12 cellular contexts compared by ENCODE assay signal in the genomic region with DNA sequence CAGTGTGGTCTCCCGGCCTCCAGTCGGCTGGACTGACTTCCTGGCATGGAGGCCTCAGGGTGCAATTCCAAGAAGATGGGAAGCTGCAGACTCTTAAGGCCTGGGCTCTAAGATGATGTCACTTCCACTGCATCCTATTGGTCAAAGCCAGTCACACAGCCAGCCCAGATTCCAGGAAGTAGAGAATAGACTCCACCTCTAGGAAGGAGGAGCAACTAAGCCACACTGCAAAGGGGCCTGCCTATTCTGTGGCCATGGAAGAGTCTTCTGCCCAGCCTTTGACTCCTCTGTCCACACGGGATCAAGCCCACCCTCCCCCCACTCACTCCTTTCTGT.
DNase-seq lines count a peak whose midpoint lies in the region; ATAC-seq and TF ChIP-seq lines count a peak whose summit lies in the region.
"Had no signal": no experiment of that assay in that cellular context is flagged by ENCODE, and none has a peak within 500 bp of the region (broad histone marks: within the 10 kb centered on the region; RNA-seq: fewer than 3 reads in every experiment).

No MANE protein-coding gene starts in this region.

- intact Hi-C loops in sciatic nerve (cut with DNase I) (no loop called here), colonic mucosa (cut with DNase I) (no loop called here)

- H3K4me2 ChIP-seq in hepatocyte: no peak overlapping the region

- H3K4me1 ChIP-seq in hepatocyte (ENCODE audit: insufficient read depth) (peaks cover 52% of the 10 kb centered on the region), colonic mucosa (no peaks in the 10 kb centered on the region)
- H3K4me1 ChIP-seq: parathyroid adenoma had no signal

- no peaks in the 10 kb centered on the region for H3K79me2 ChIP-seq in hepatocyte
- H3K79me2 ChIP-seq: parathyroid adenoma had no signal

- no peak overlapping the region for H2AFZ ChIP-seq in hepatocyte
- H2AFZ ChIP-seq: parathyroid adenoma had no signal

- no peaks in the 10 kb centered on the region for H3K36me3 Mint-ChIP-seq in activated naive CD8-positive, alpha-beta T cell treated with anti-CD3 and anti-CD28 coated beads, Interleukin-2, amount 50 U/mL, for 24 hours (ENCODE audit: low read depth)

- H3K27ac ChIP-seq in hepatocyte (no peak overlapping the region), colonic mucosa (no peak overlapping the region)
- H3K27ac ChIP-seq: parathyroid adenoma had no signal

- H3K36me3 ChIP-seq in hepatocyte (replicated peaks; ENCODE audit: insufficient read depth, low read depth): no peaks in the 10 kb centered on the region
- no peaks in the 10 kb centered on the region for H3K36me3 ChIP-seq in colonic mucosa

- TF ChIP-seq CTCF in hepatocyte (IDR thresholded peaks at IDR 0.05; ENCODE audit: poor library complexity): no peak
- no peak for TF ChIP-seq CTCF in colonic mucosa (IDR thresholded peaks at IDR 0.05)

- no peak overlapping the region for H3K9ac ChIP-seq in colonic mucosa (ENCODE audit: low read depth in 2 of 2, low read length in 2 of 2)
- H3K9ac ChIP-seq: parathyroid adenoma had no signal

- H3K27me3 ChIP-seq in hepatocyte (no peaks in the 10 kb centered on the region), colonic mucosa (no peaks in the 10 kb centered on the region)

- H3K27ac Mint-ChIP-seq in activated naive CD8-positive, alpha-beta T cell treated with anti-CD3 and anti-CD28 coated beads, Interleukin-2, amount 50 U/mL, for 24 hours: no peak overlapping the region
- H3K27ac Mint-ChIP-seq: T-helper 2 cell treated with Interferon-gamma antibody and Interleukin-4, amounts not matched to agents 5 μg/mL and 100 μg/mL, for 36 hours had no signal

- H3K27me3 Mint-ChIP-seq in activated naive CD8-positive, alpha-beta T cell treated with anti-CD3 and anti-CD28 coated beads, Interleukin-2, amount 50 U/mL, for 24 hours: no peaks in the 10 kb centered on the region

- no peaks in the 10 kb centered on the region for H3K9me2 ChIP-seq in hepatocyte (replicated peaks; ENCODE audit: insufficient read depth)

- H3K4me3 Mint-ChIP-seq in activated naive CD8-positive, alpha-beta T cell treated with anti-CD3 and anti-CD28 coated beads, Interleukin-2, amount 50 U/mL, for 24 hours: no peak overlapping the region
- H3K4me3 Mint-ChIP-seq: T-helper 2 cell treated with Interferon-gamma antibody and Interleukin-4, amounts not matched to agents 5 μg/mL and 100 μg/mL, for 36 hours had no signal

- H3K4me1 Mint-ChIP-seq in activated naive CD8-positive, alpha-beta T cell treated with anti-CD3 and anti-CD28 coated beads, Interleukin-2, amount 50 U/mL, for 24 hours: no peaks in the 10 kb centered on the region

- H3K4me3 ChIP-seq in hepatocyte (no peak overlapping the region), colonic mucosa (no peak overlapping the region)

- DNase-seq in SIG-M5 treated with dmso at 0.1 percent for 504 hours (lab: John Stamatoyannopoulos, UW; ENCODE audit: unreplicated experiment) (peak; percentile 32), SIG-M5 (lab: John Stamatoyannopoulos, UW) (no peak), NCI-H446 (lab: John Stamatoyannopoulos, UW) (peak; percentile 43 to 84), sciatic nerve (ENCODE audit: low spot score) (no peak), middle frontal gyrus (ENCODE audit: extremely low spot score, low spot score) (no peak), hepatocyte (ENCODE audit: low spot score) (no peak), colonic mucosa (no peak)
- DNase-seq in activated naive CD8-positive, alpha-beta T cell treated with anti-CD3 and anti-CD28 coated beads, Interleukin-2, amount 50 U/mL, for 24 hours: no peak
- DNase-seq: activated gamma-delta T cell treated with Interleukin-2 at 50 U/mL for 16 hours; effector CD4-positive, alpha-beta T cell had no signal

- no peaks in the 10 kb centered on the region for H4K20me1 ChIP-seq in hepatocyte (ENCODE audit: insufficient read depth, poor library complexity, severe bottlenecking)

- 96% methylated on average over 2 of the region's 3 CpGs for WGBS in hepatocyte (ENCODE audit: low lambda C conversion rate, missing lambda C conversion rate)

- ATAC-seq in activated naive CD8-positive, alpha-beta T cell treated with anti-CD3 and anti-CD28 coated beads, Interleukin-2, amount 50 U/mL, for 24 hours: peak; percentile 62
- ATAC-seq in sciatic nerve: peak; percentile 40

- H3K9me3 Mint-ChIP-seq in activated naive CD8-positive, alpha-beta T cell treated with anti-CD3 and anti-CD28 coated beads, Interleukin-2, amount 50 U/mL, for 24 hours: no peaks in the 10 kb centered on the region

- no peaks in the 10 kb centered on the region for H3K9me3 ChIP-seq in hepatocyte (ENCODE audit: low read depth)
- no peaks in the 10 kb centered on the region for H3K9me3 ChIP-seq in colonic mucosa

Comparison
In these comparisons a context has a peak if more than half of its experiments do, and no peak if none do; other contexts are left out.
1. DNase-seq: peak in SIG-M5 treated with dmso at 0.1 percent for 504 hours (single experiment) and NCI-H446 (2 of 2); none in SIG-M5 (single experiment), activated naive CD8-positive, alpha-beta T cell treated with anti-CD3 and anti-CD28 coated beads, Interleukin-2, amount 50 U/mL, for 24 hours (single experiment), sciatic nerve (single experiment), middle frontal gyrus (single experiment), hepatocyte (single experiment) and colonic mucosa (single experiment).